20 cellular contexts compared by ENCODE assay signal in the genomic region with DNA sequence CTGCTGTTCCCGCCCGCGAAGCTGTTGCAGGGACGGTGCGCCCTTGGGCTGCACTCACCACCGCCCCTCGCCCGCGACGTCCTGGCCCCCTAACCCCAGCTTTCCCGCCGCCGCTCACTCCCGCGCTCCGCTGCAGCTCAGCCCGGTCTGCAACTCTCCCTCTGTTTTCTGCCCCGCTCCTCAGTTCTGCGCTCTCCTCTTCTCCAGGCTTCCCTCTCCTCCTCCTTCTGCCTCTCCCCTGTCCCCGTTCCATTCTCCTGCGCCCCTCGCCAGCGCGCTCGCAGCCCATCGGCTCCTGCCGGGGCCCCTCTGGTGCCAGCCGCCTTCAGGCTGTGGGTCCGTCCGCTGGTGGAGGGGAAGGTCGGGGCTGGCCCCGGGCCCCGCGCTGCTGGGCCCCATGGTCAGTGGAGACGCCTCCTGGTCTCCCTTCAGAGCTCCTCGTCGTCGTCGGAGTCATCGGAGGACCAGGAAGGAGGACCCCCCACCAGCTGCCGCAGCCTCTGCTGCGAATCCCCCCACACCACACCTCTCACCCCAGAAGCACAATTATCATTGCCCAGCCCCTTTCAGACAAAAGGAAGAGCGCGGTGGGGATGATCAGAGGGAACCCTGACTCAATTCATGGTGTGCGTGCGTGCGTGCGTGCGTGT.
DNase-seq lines count a peak whose midpoint lies in the region; ATAC-seq and TF ChIP-seq lines count a peak whose summit lies in the region.
"Had no signal": no experiment of that assay in that cellular context is flagged by ENCODE, and none has a peak within 500 bp of the region (broad histone marks: within the 10 kb centered on the region; RNA-seq: fewer than 3 reads in every experiment).

No MANE protein-coding gene starts in this region.

- H3K4me1 ChIP-seq in colonic mucosa (no peaks in the 10 kb centered on the region), iPS DF 6.9 (ENCODE audit: control insufficient read depth, insufficient read depth, low read length) (peaks cover 10% of the 10 kb centered on the region), muscle layer of colon (ENCODE audit: insufficient read depth, low read length) (peaks cover 8% of the 10 kb centered on the region), upper lobe of right lung (peaks cover 3% of the 10 kb centered on the region)
- H3K4me1 ChIP-seq: suprapubic skin had no signal

- ATAC-seq in upper lobe of right lung: no peak
- no peak for ATAC-seq in GM21825 (IDR thresholded peaks at IDR 0.05; ENCODE audit: unreplicated experiment)
- ATAC-seq in GM19351 (IDR thresholded peaks at IDR 0.05; ENCODE audit: unreplicated experiment): no peak

- H3K27ac ChIP-seq in colonic mucosa (peak overlapping the region; percentile 23), iPS DF 6.9 (ENCODE audit: low read length) (no peak overlapping the region), muscle layer of colon (ENCODE audit: low read depth, low read length) (peak overlapping the region; percentile 50), upper lobe of right lung (no peak overlapping the region)
- H3K27ac ChIP-seq: coronary artery, SJSA1, suprapubic skin had no signal

- H3K36me3 ChIP-seq in colonic mucosa: no peaks in the 10 kb centered on the region
- no peaks in the 10 kb centered on the region; the same call in 1 of the 2 replicates for H3K36me3 ChIP-seq in iPS DF 6.9 (ENCODE audit: control insufficient read depth, insufficient read depth, low read length)
- no peaks in the 10 kb centered on the region for H3K36me3 ChIP-seq in muscle layer of colon (ENCODE audit: insufficient read depth, low read length)
- no peaks in the 10 kb centered on the region for H3K36me3 ChIP-seq in upper lobe of right lung
- H3K36me3 ChIP-seq: SJSA1, suprapubic skin had no signal

- no peak overlapping the region for H3K4me3 ChIP-seq in colonic mucosa
- peak overlapping the region; percentile 51; the same call in 1 of the 2 replicates for H3K4me3 ChIP-seq in iPS DF 6.9 (ENCODE audit: low read length)
- H3K4me3 ChIP-seq in muscle layer of colon (ENCODE audit: low read depth in 1 of 2, low read length in 2 of 2): peak overlapping the region; percentile 47 to 56
- H3K4me3 ChIP-seq in upper lobe of right lung: peak overlapping the region; percentile 16
- H3K4me3 ChIP-seq: coronary artery, SJSA1, suprapubic skin had no signal

- intact Hi-C loops in colonic mucosa (cut with DNase I): no loop called here
- intact Hi-C loops in upper lobe of right lung (cut with DNase I): no loop called here

- TF ChIP-seq CTCF in colonic mucosa (IDR thresholded peaks at IDR 0.05) (no peak), upper lobe of right lung (IDR thresholded peaks at IDR 0.05) (no peak)

- DNase-seq in colonic mucosa (peak; percentile 13), iPS DF 6.9 (ENCODE audit: low read depth, low spot score) (peak; percentile 50), upper lobe of right lung (no peak), HT-29 (ENCODE audit: low spot score) (no peak)
- DNase-seq in NK-92 treated with Interleukin-12 subunit alpha and Interleukin-12 subunit beta, amount 100 ng/mL, for 24 hours (lab: John Stamatoyannopoulos, UW): no peak
- DNase-seq: activated CD4-positive, CD25-positive, alpha-beta regulatory T cell treated with anti-CD3 and anti-CD28 coated beads, Interleukin-2, amount 50 U/mL, for 72 hours; activated CD8-positive, alpha-beta memory T cell treated with anti-CD3 and anti-CD28 coated beads, Interleukin-2, amount 50 U/mL, for 48 hours; activated naive CD4-positive, alpha-beta T cell; DMS 273 treated with DMSO at 0.1 percent for 48 hours; HCEC 1CT; MM.1S; NCI-H187; OCI-M1; stimulated activated CD4-positive, alpha-beta T cell treated with anti-CD3 and anti-CD28 coated beads, Interleukin-2, amount 100 ng/mL, for 48 hours had no signal

- H3K9ac ChIP-seq in colonic mucosa (ENCODE audit: low read depth in 2 of 2, low read length in 2 of 2): peak overlapping the region; percentile 34 to 66
- H3K9ac ChIP-seq in muscle layer of colon (ENCODE audit: low read length): peak overlapping the region; percentile 20

- H3K27me3 ChIP-seq in colonic mucosa (peaks cover 34% of the 10 kb centered on the region), iPS DF 6.9 (ENCODE audit: control insufficient read depth, insufficient read depth, low read length) (peaks cover 59% of the 10 kb centered on the region), muscle layer of colon (ENCODE audit: control insufficient read depth in 1 of 2, insufficient read depth in 2 of 2, low read length in 2 of 2) (peaks cover 6 to 10% of the 10 kb centered on the region in 2 donors), upper lobe of right lung (peaks cover 49% of the 10 kb centered on the region)
- H3K27me3 ChIP-seq: SJSA1 had no signal

- H3K9me3 ChIP-seq in colonic mucosa: no peaks in the 10 kb centered on the region
- H3K9me3 ChIP-seq in iPS DF 6.9 (ENCODE audit: control insufficient read depth, insufficient read depth, low read length): no peaks in the 10 kb centered on the region
- H3K9me3 ChIP-seq in muscle layer of colon (ENCODE audit: low read length): no peaks in the 10 kb centered on the region
- H3K9me3 ChIP-seq in upper lobe of right lung: no peaks in the 10 kb centered on the region
- H3K9me3 ChIP-seq: SJSA1, suprapubic skin had no signal

- WGBS in iPS DF 6.9 (ENCODE audit: insufficient coverage, insufficient read length): no CpG with 5 or more reads among the region's 49 CpGs

Comparison
In these comparisons a context has a peak if more than half of its experiments do, and no peak if none do; other contexts are left out.
1. DNase-seq: peak in colonic mucosa (single experiment) and iPS DF 6.9 (single experiment); none in upper lobe of right lung (single experiment), NK-92 treated with Interleukin-12 subunit alpha and Interleukin-12 subunit beta, amount 100 ng/mL, for 24 hours (single experiment) and HT-29 (single experiment).
2. H3K27ac ChIP-seq: peak in colonic mucosa (single experiment) and muscle layer of colon (single experiment); none in iPS DF 6.9 (single experiment) and upper lobe of right lung (single experiment).